Comparison of ENCODE assay signal across 9 cellular contexts in the genomic region with DNA sequence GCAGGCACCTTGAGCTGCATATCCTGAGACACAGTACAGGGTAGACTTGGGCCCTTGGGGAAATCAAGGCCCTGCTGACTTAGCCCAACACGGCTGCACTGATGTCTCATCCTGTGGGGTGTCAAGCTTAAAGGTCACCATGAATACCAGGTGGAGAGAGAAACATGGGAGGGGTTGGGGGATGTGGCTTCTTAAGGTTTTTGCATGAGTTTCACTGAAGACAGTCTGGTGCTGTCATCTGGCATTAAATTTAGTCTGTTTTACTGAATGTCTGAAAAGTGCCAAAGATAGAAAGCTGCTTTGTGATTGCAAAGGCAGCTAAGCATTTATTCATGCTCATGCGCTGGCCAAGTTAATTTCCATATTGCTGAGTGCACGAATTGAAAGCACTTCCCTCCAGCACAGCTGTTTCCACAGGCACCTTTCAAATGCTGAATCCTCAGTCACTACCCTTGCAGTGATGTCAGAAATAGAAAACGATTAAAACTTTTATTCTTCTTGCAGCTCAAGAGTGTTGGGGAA.
DNase-seq lines count a peak whose midpoint lies in the region; ATAC-seq and TF ChIP-seq lines count a peak whose summit lies in the region.
"Had no signal": no experiment of that assay in that cellular context is flagged by ENCODE, and none has a peak within 500 bp of the region (broad histone marks: within the 10 kb centered on the region; RNA-seq: fewer than 3 reads in every experiment).

No MANE protein-coding gene starts in this region.

- H3K27ac ChIP-seq in testis, result no peak overlapping the region
- H3K27ac ChIP-seq: HL-60 had no signal

- TF ChIP-seq CTCF in GM12865 (IDR thresholded peaks at IDR 0.05; ENCODE audit: insufficient read depth, low read depth, low read length, missing control alignments) (no peak), astrocyte of the spinal cord (IDR thresholded peaks at IDR 0.05; ENCODE audit: low read depth, low read length) (no peak), testis (IDR thresholded peaks at IDR 0.05) (no peak)

- ATAC-seq in GM21390 (IDR thresholded peaks at IDR 0.05; ENCODE audit: unreplicated experiment) (peak; percentile 93), HG03558 (IDR thresholded peaks at IDR 0.05; ENCODE audit: extremely low read depth, unreplicated experiment) (peak; percentile 81)

- no peaks in the 10 kb centered on the region for H3K4me1 ChIP-seq in testis

- WGBS in testis, 2 donors, result 45 to 48% methylated on average over 4 of the region's 4 CpGs

- no peaks in the 10 kb centered on the region for H3K9me3 ChIP-seq in testis

- DNase-seq in GM12865 (ENCODE audit: low read depth), result peak; percentile 77
- peak; percentile 57 for DNase-seq in astrocyte of the spinal cord (ENCODE audit: low read depth, low spot score)
- DNase-seq in stimulated activated CD4-positive, alpha-beta T cell treated with anti-CD3 and anti-CD28 coated beads, Interleukin-4, amount 100 ng/mL, for 24 hours, result peak; percentile 51
- DNase-seq in testis, result no peak
- DNase-seq in H4 (ENCODE audit: low spot score), result no peak
- DNase-seq in NK-92 (lab: John Stamatoyannopoulos, UW; ENCODE audit: unreplicated experiment), result no peak

- H3K36me3 ChIP-seq in testis (ENCODE audit: low read depth, missing control alignments), result no peaks in the 10 kb centered on the region

- H3K4me3 ChIP-seq in GM12865 (ENCODE audit: low read depth, low read length) (peak overlapping the region; percentile 11), astrocyte of the spinal cord (ENCODE audit: low read depth, low read length) (no peak overlapping the region), testis (no peak overlapping the region)

- intact Hi-C loops in testis (cut with DNase I; ENCODE audit: low total_unique reads), result no loop called here

- in situ Hi-C loops in astrocyte of the spinal cord (cut with HindIII; ENCODE audit: low sequenced_read_pairs), result no loop called here

- H3K27me3 ChIP-seq in testis, result no peaks in the 10 kb centered on the region

- no peak for TF ChIP-seq POLR2A in testis (IDR thresholded peaks at IDR 0.05)

Comparison
In these comparisons a context has a peak if more than half of its experiments do, and no peak if none do; other contexts are left out.
1. DNase-seq: peak in GM12865 (single experiment), astrocyte of the spinal cord (single experiment) and stimulated activated CD4-positive, alpha-beta T cell treated with anti-CD3 and anti-CD28 coated beads, Interleukin-4, amount 100 ng/mL, for 24 hours (single experiment); none in testis (single experiment), H4 (single experiment) and NK-92 (single experiment).